ENCODE assay signal across 31 cellular contexts in genomic region chr15:67495585-67495984, GRCh38.
"Had no signal": no experiment of that assay in that cellular context is flagged by ENCODE, and none has a peak within 500 bp of the region (broad histone marks: within the 10 kb centered on the region; RNA-seq: fewer than 3 reads in every experiment).

No MANE protein-coding gene starts in this region.

- H3K36me3 ChIP-seq: left lung, lower lobe of right lung, pancreas, prostate gland, suprapubic skin, thoracic aorta, tibial artery, upper lobe of right lung had no signal

- DNase-seq: immature natural killer cell; kidney; left colon; left lung; lower lobe of right lung; mammary epithelial cell; mesenchymal stem cell; naive thymus-derived CD8-positive, alpha-beta T cell; nucleus accumbens; pancreas; posterior cingulate gyrus; retina; right cardiac atrium; stimulated activated CD4-positive, alpha-beta T cell treated with anti-CD3 and anti-CD28 coated beads, Interleukin-12 subunit alpha, Interleukin-12 subunit beta, amount 100 ng/mL, for 4 hours; stimulated activated CD4-positive, alpha-beta T cell treated with anti-CD3 and anti-CD28 coated beads, Interleukin-15, amount 100 ng/mL, for 24 hours; stimulated activated CD4-positive, alpha-beta T cell treated with anti-CD3 and anti-CD28 coated beads, Interleukin-2, amount 100 ng/mL, for 24 hours; stimulated activated CD4-positive, alpha-beta T cell treated with anti-CD3 and anti-CD28 coated beads, Interleukin-4, amount 100 ng/mL, for 1 hour; stimulated activated naive CD4-positive, alpha-beta T cell; tibial artery; trophoblast cell; upper lobe of right lung had no signal

- ATAC-seq: left colon; left lung; lower lobe of right lung; naive thymus-derived CD8-positive, alpha-beta T cell; pancreas; right cardiac atrium; sciatic nerve; upper lobe of right lung had no signal

- H3K4me3 ChIP-seq: left lung, lower lobe of right lung, pancreas, prostate gland, skin epidermis, suprapubic skin, thoracic aorta, tibial artery, upper lobe of right lung had no signal

- H3K27ac Mint-ChIP-seq: immature natural killer cell; naive thymus-derived CD8-positive, alpha-beta T cell; nephron; stimulated activated naive CD8-positive, alpha-beta T cell treated with anti-CD3 and anti-CD28 coated beads, Interleukin-15, Interleukin-2, amounts not matched to agents 100 ng/mL and 50 ng/mL, for 24 hours had no signal

- FAIRE-seq: islet of Langerhans, kidney, pancreas, urothelium cell line had no signal

- H3K27ac ChIP-seq: left lung, lower lobe of right lung, pancreas, prostate gland, skin epidermis, suprapubic skin, thoracic aorta, tibial artery, upper lobe of right lung had no signal

- H3K4me1 Mint-ChIP-seq: immature natural killer cell; naive thymus-derived CD8-positive, alpha-beta T cell; nephron; neural crest cell had no signal

- H3K27me3 ChIP-seq: left lung, pancreas, suprapubic skin, tibial artery, upper lobe of right lung had no signal

- H3K9me3 Mint-ChIP-seq: immature natural killer cell; naive thymus-derived CD8-positive, alpha-beta T cell; nephron; neural crest cell; stimulated activated naive CD8-positive, alpha-beta T cell treated with anti-CD3 and anti-CD28 coated beads, Interleukin-15, Interleukin-2, amounts not matched to agents 100 ng/mL and 50 ng/mL, for 24 hours had no signal

- H3K4me1 ChIP-seq: left lung, lower lobe of right lung, pancreas, prostate gland, suprapubic skin, tibial artery, upper lobe of right lung had no signal

- H3K4me3 Mint-ChIP-seq: immature natural killer cell; naive thymus-derived CD8-positive, alpha-beta T cell; nephron; neural crest cell; stimulated activated naive CD8-positive, alpha-beta T cell treated with anti-CD3 and anti-CD28 coated beads, Interleukin-15, Interleukin-2, amounts not matched to agents 100 ng/mL and 50 ng/mL, for 24 hours had no signal

- H3K9me3 ChIP-seq: left lung, lower lobe of right lung, pancreas, prostate gland, suprapubic skin, thoracic aorta, tibial artery, upper lobe of right lung had no signal

- H3K27me3 Mint-ChIP-seq: naive thymus-derived CD8-positive, alpha-beta T cell; stimulated activated naive CD8-positive, alpha-beta T cell treated with anti-CD3 and anti-CD28 coated beads, Interleukin-15, Interleukin-2, amounts not matched to agents 100 ng/mL and 50 ng/mL, for 24 hours had no signal
